8 cellular contexts compared by ENCODE assay signal in genomic region chr2:97748397-97748796, GRCh38. TPM values are rescaled to one million over a fixed set of nuclear protein-coding genes. Genes with fewer than 3 reads are reported as not detected.
DNase-seq lines count a peak whose midpoint lies in the region; ATAC-seq, FAIRE-seq and TF ChIP-seq lines count a peak whose summit lies in the region.

No MANE protein-coding gene starts in this region.

- FAIRE-seq in GM12891 (lab: Jason Lieb, UNC), result no peak

- no peak overlapping the region for H3K4me3 ChIP-seq in vagina

- TF ChIP-seq POLR2A in GM12891 (IDR thresholded peaks at IDR 0.05; ENCODE audit: low read depth, low read length), result no peak
- TF ChIP-seq POLR2A in vagina (IDR thresholded peaks at IDR 0.05), result no peak

- no peaks in the 10 kb centered on the region for H3K27me3 ChIP-seq in vagina

- H3K9me3 ChIP-seq in vagina, result no peaks in the 10 kb centered on the region

- H3K36me3 ChIP-seq in vagina, result no peaks in the 10 kb centered on the region

- intact Hi-C loops in left cardiac atrium (cut with DNase I), result no loop called here
- intact Hi-C loops in vagina (cut with DNase I), result no loop called here

- DNase-seq in NCI-H748 (lab: John Stamatoyannopoulos, UW; ENCODE audit: unreplicated experiment), result peak; percentile 33
- DNase-seq in NCI-H748 treated with DMSO at 0.1 percent for 48 hours (lab: John Stamatoyannopoulos, UW), result no peak
- peak; percentile 59 to 81 for DNase-seq in NCI-H526 (lab: John Stamatoyannopoulos, UW)
- DNase-seq in activated CD8-positive, alpha-beta memory T cell treated with anti-CD3 and anti-CD28 coated beads, Interleukin-2, amount 50 U/mL, for 48 hours, result peak; percentile 78
- peak; percentile 45 for DNase-seq in left cardiac atrium
- peak; percentile 48 to 56 for DNase-seq in stimulated activated CD4-positive, alpha-beta T cell treated with anti-CD3 and anti-CD28 coated beads, Interleukin-4, amount 100 ng/mL, for 48 hours (ENCODE audit: low read depth in 2 of 2)
- no peak for DNase-seq in GM12891 (ENCODE audit: insufficient read length, low spot score)
- no peak for DNase-seq in vagina (ENCODE audit: extremely low spot score in 2 of 2)

- TF ChIP-seq CTCF in vagina (IDR thresholded peaks at IDR 0.05), result no peak

- ATAC-seq in left cardiac atrium, result peak; percentile 25 to 65

- no peaks in the 10 kb centered on the region for H3K4me1 ChIP-seq in vagina

- H3K27ac ChIP-seq in vagina, result no peak overlapping the region

TF ChIP-seq in GM12891, 5 proteins besides CTCF, POLR2A, EP300 and RAD21:
- TF ChIP-seq TAF1 (IDR thresholded peaks at IDR 0.05; ENCODE audit: low read depth, low read length) (no peak), PAX5 (IDR thresholded peaks at IDR 0.05; ENCODE audit: insufficient read depth, low read length, severe bottlenecking) (no peak), SPI1 (IDR thresholded peaks at IDR 0.05; ENCODE audit: low read depth, low read length) (no peak), POLR2AphosphoS5 (IDR thresholded peaks at IDR 0.05; ENCODE audit: low read depth, low read length) (no peak), POU2F2 (IDR thresholded peaks at IDR 0.05; ENCODE audit: low read depth, low read length) (no peak)

RNA-seq across cellular contexts. Expression of gene ZAP70, which starts 35.0 kb away (rescaled TPM):
- 1 to 10 TPM; 1.6 to 2.6 TPM for total RNA-seq in left cardiac atrium
- polyA plus RNA-seq in GM12891 (2012; ENCODE audit: low read depth, missing spikeins), result 21.2 TPM
- 16.7 TPM for total RNA-seq in vagina

Comparison
In these comparisons a context has a peak if more than half of its experiments do, and no peak if none do; other contexts are left out.
1. DNase-seq: peak in NCI-H748 (single experiment), NCI-H526 (2 of 2), activated CD8-positive, alpha-beta memory T cell treated with anti-CD3 and anti-CD28 coated beads, Interleukin-2, amount 50 U/mL, for 48 hours (single experiment), left cardiac atrium (single experiment) and stimulated activated CD4-positive, alpha-beta T cell treated with anti-CD3 and anti-CD28 coated beads, Interleukin-4, amount 100 ng/mL, for 48 hours (2 of 2); none in NCI-H748 treated with DMSO at 0.1 percent for 48 hours (single experiment), GM12891 (single experiment) and vagina (0 of 2).